ENCODE assay signal across 8 cellular contexts in genomic region chr3:194487289-194488006, GRCh38. TPM values are rescaled to one million over a fixed set of nuclear protein-coding genes. Genes with fewer than 3 reads are reported as not detected.
DNase-seq lines count a peak whose midpoint lies in the region; ATAC-seq, FAIRE-seq and TF ChIP-seq lines count a peak whose summit lies in the region.

No MANE protein-coding gene starts in this region.

- peak overlapping the region; percentile 89 for H2AK9ac ChIP-seq in IMR-90 (replicated peaks; ENCODE audit: low read depth, low read length, poor library complexity)

- peak overlapping the region; percentile 59 for H3K18ac ChIP-seq in IMR-90 (ENCODE audit: low read depth, low read length)

- peak overlapping the region; percentile 50 for H3K4me3 ChIP-seq in IMR-90 (ENCODE audit: insufficient read depth, low read depth, low read length)

- H3K4me1 ChIP-seq in IMR-90 (ENCODE audit: control insufficient read depth, insufficient read depth, low read length): peaks cover 21% of the 10 kb centered on the region

- ATAC-seq in GM21367 (IDR thresholded peaks at IDR 0.05; ENCODE audit: unreplicated experiment): peak; percentile 17
- 0 out of 2 replicates have a peak, but pooled peaks have one; percentile 1 for ATAC-seq in IMR-90 (ENCODE audit: low read depth)
- peak; percentile 46 for ATAC-seq in left lobe of liver

- H3K27me3 ChIP-seq in IMR-90 (ENCODE audit: control insufficient read depth, insufficient read depth, low read length): no peaks in the 10 kb centered on the region

- H3K36me3 ChIP-seq in IMR-90 (ENCODE audit: control insufficient read depth, insufficient read depth, low read length): peaks cover 1% of the 10 kb centered on the region

- TF ChIP-seq POLR2A in IMR-90 (IDR thresholded peaks at IDR 0.05; ENCODE audit: low read depth, low read length): no peak

- H2AFZ ChIP-seq in IMR-90 (replicated peaks; ENCODE audit: low read length, poor library complexity): peak overlapping the region; percentile 90

- WGBS in IMR-90 (ENCODE audit: extremely low coverage in 2 of 2, insufficient read length in 1 of 2), 2 experiments: 36% methylated on average over 20 of the region's 51 CpGs; no CpG with 5 or more reads in 1 of the 2 experiments

- H3K14ac ChIP-seq in IMR-90 (replicated peaks; ENCODE audit: low read depth, low read length): peak overlapping the region; percentile 77

- CTCF ChIA-PET in IMR-90 (lab: Yijun Ruan, JAX): no interaction called here

- H3K56ac ChIP-seq in IMR-90 (ENCODE audit: extremely low read depth, insufficient read depth, low read length): 0 out of 2 replicates have a peak overlapping the region, but pooled peaks have one; percentile 14

- POLR2A ChIA-PET in IMR-90 (lab: Charles Lee; ENCODE audit: unreplicated experiment): no interaction called here

- H3K9ac ChIP-seq in IMR-90 (ENCODE audit: low read depth, low read length): peak overlapping the region; percentile 30

- peak overlapping the region; percentile 95; the same call in 1 of the 2 replicates for H2BK20ac ChIP-seq in IMR-90 (ENCODE audit: low read depth, low read length)

- dilution Hi-C loops in IMR-90 (cut with HindIII; ENCODE audit: low sequenced_read_pairs, unreplicated experiment): no loop called here

- no peak for FAIRE-seq in HTR-8/SVneo (lab: Jason Lieb, UNC)

- H3K36me3 Mint-ChIP-seq in chondrocyte (ENCODE audit: low read depth): peaks cover under 1% of the 10 kb centered on the region

- H4K5ac ChIP-seq in IMR-90 (ENCODE audit: low read depth, low read length): peak overlapping the region; percentile 51

- peaks cover 43% of the 10 kb centered on the region for H3K4me1 Mint-ChIP-seq in chondrocyte (ENCODE audit: low read depth)

- peaks cover 20% of the 10 kb centered on the region for H3K9me1 ChIP-seq in IMR-90 (ENCODE audit: insufficient read depth, low read length)

- peak overlapping the region; percentile 90 for H2AK5ac ChIP-seq in IMR-90 (ENCODE audit: low read depth, low read length)

- peak overlapping the region; percentile 80 for H2BK15ac ChIP-seq in IMR-90 (ENCODE audit: low read depth, low read length)

- intact Hi-C loops in IMR-90 (cut with micrococcal nuclease): loop anchor here (5.0 kb wide), 1 partner anchor 40 kb away; no protein-coding TSS in a partner anchor

- H4K20me1 ChIP-seq in IMR-90 (ENCODE audit: insufficient read depth, low read length): peaks cover 20% of the 10 kb centered on the region

- peak overlapping the region; percentile 74 for H3K23ac ChIP-seq in IMR-90 (ENCODE audit: low read depth, low read length)

- no peak for TF ChIP-seq CTCF in IMR-90 (conservative IDR thresholded peaks at IDR 0.05; ENCODE audit: low read depth, low read length)
- TF ChIP-seq CTCF in chondrocyte (IDR thresholded peaks at IDR 0.05): no peak

- no TSS peak for BruUV-seq in IMR-90 (replicated peaks; lab: Mats Ljungman, UMichigan)

- DNase-seq in DMS53 treated with DMSO at 0.1 percent for 48 hours (lab: John Stamatoyannopoulos, UW; ENCODE audit: unreplicated experiment) (peak; percentile 30), IMR-90 (no peak), UCSD-AML1 (lab: John Stamatoyannopoulos, UW; ENCODE audit: unreplicated experiment) (peak; percentile 40), chondrocyte (ENCODE audit: low spot score) (peak; percentile 94), left lobe of liver (ENCODE audit: low spot score) (peak; percentile 73), HTR-8/SVneo (ENCODE audit: insufficient read length, low spot score) (no peak)
- DNase-seq in stimulated activated CD8-positive, alpha-beta memory T cell treated with anti-CD3 and anti-CD28 coated beads, Interleukin-12 subunit alpha, Interleukin-12 subunit beta, amount 100 ng/mL, for 4 hours (ENCODE audit: low read depth): peak; percentile 14

- TF ChIP-seq RAD21 in IMR-90 (IDR thresholded peaks at IDR 0.05; ENCODE audit: low read length): no peak

- no peaks in the 10 kb centered on the region for H3K27me3 Mint-ChIP-seq in chondrocyte (ENCODE audit: low read depth)

- no peaks in the 10 kb centered on the region for H3K9me3 ChIP-seq in IMR-90 (ENCODE audit: control insufficient read depth, insufficient read depth, low read length)

- H4K91ac ChIP-seq in IMR-90 (ENCODE audit: insufficient read depth, low read depth, low read length): peak overlapping the region; percentile 58

- H3K4ac ChIP-seq in IMR-90 (ENCODE audit: low read depth, low read length): peak overlapping the region; percentile 85

- peak overlapping the region; percentile 66 to 95 for H4K8ac ChIP-seq in IMR-90 (ENCODE audit: low read depth in 2 of 2, low read length in 2 of 2)

- peak overlapping the region; percentile 95 for H2BK120ac ChIP-seq in IMR-90 (ENCODE audit: low read depth, low read length)

- peaks cover 3 to 21% of the 10 kb centered on the region in 2 experiments; a peak in 3 of 4 replicates for H3K79me1 ChIP-seq in IMR-90 (ENCODE audit: low read depth in 1 of 2, low read length in 2 of 2)

- peak overlapping the region; percentile 43 for H3K27ac ChIP-seq in IMR-90 (ENCODE audit: insufficient read depth, low read length)

- in situ Hi-C loops in IMR-90 (cut with MboI; ENCODE audit: low sequenced_read_pairs): no loop called here

- no peaks in the 10 kb centered on the region for H3K9me3 Mint-ChIP-seq in chondrocyte (ENCODE audit: low read depth)

- peak overlapping the region; percentile 81 for H3K4me2 ChIP-seq in IMR-90 (ENCODE audit: low read depth, low read length)

- H3K4me3 Mint-ChIP-seq in chondrocyte (ENCODE audit: unreplicated experiment): peak overlapping the region; percentile 61

- H3K27ac Mint-ChIP-seq in chondrocyte (ENCODE audit: unreplicated experiment): peak overlapping the region; percentile 65

- peak overlapping the region; percentile 30 for H2BK5ac ChIP-seq in IMR-90 (ENCODE audit: low read depth, low read length, poor library complexity, severe bottlenecking)

TF ChIP-seq in IMR-90, 13 proteins besides CTCF, POLR2A, EP300 and RAD21:
- TF ChIP-seq NFE2L2 (IDR thresholded peaks at IDR 0.05; ENCODE audit: low read depth, low read length): no peak

RNA-seq across cellular contexts. Expression of gene ATP13A3, which starts 0.6 kb away (rescaled TPM):
- total RNA-seq in IMR-90 (2012; rRNA removed) (154 and 284 TPM in 2 replicates), chondrocyte (65.7 to 92.4 TPM (median 87.7 TPM) in 3 replicates), left lobe of liver (141 TPM)
- 37.5 and 48.1 TPM in 2 replicates for polyA plus RNA-seq in IMR-90 (2012; rRNA removed)
- 11.9 and 18.2 TPM in 2 replicates for polyA plus RNA-seq in IMR-90 (2012; cell fraction: cytosol; rRNA removed)
- 8.3 and 70.9 TPM in 2 replicates for polyA plus RNA-seq in IMR-90 (2012; cell fraction: nucleus; rRNA removed; ENCODE audit: low replicate concordance)

Comparison
In these comparisons a context has a peak if more than half of its experiments do, and no peak if none do; other contexts are left out.
1. DNase-seq: peak in DMS53 treated with DMSO at 0.1 percent for 48 hours (single experiment), UCSD-AML1 (single experiment), chondrocyte (single experiment), left lobe of liver (single experiment) and stimulated activated CD8-positive, alpha-beta memory T cell treated with anti-CD3 and anti-CD28 coated beads, Interleukin-12 subunit alpha, Interleukin-12 subunit beta, amount 100 ng/mL, for 4 hours (single experiment); none in IMR-90 (single experiment) and HTR-8/SVneo (single experiment).
2. Peak in every context shown above with its lines, with median percentiles within 50 percentile points of each other: ATAC-seq.